In genomic region chr6:33289784-33290315, GRCh38 we compare ENCODE assay signal across 8 cellular contexts. TPM values are rescaled to one million over a fixed set of nuclear protein-coding genes. Genes with fewer than 3 reads are reported as not detected.
DNase-seq lines count a peak whose midpoint lies in the region; ATAC-seq, FAIRE-seq and TF ChIP-seq lines count a peak whose summit lies in the region.

No MANE protein-coding gene starts in this region.

- peak; percentile 23; the same call in 1 of the 2 replicates for TF ChIP-seq POLR2A in GM12878 (IDR thresholded peaks at IDR 0.05; ENCODE audit: low read depth, low read length)

- H3K4me3 Mint-ChIP-seq in memory B cell = peak overlapping the region; percentile 95

- peak overlapping the region; percentile 73 for H3K9ac ChIP-seq in GM12878 (ENCODE audit: control insufficient read depth, insufficient read depth, low read length)

- peak overlapping the region; percentile 98 for H2AFZ ChIP-seq in GM12878 (ENCODE audit: control insufficient read depth, low read depth, low read length)

- H3K4me3 ChIP-seq in GM12864 (ENCODE audit: low read depth, low read length) = peak overlapping the region; percentile 76
- H3K4me3 ChIP-seq in GM12878 = peak overlapping the region; percentile 78

- CTCF ChIA-PET in GM12878 (lab: Yijun Ruan, JAX) = interaction anchor here (1.2 to 5.0 kb wide), 4 partner anchors 9 to 55 kb away, joined by 3 to 28 read pairs (median 6); partner anchors contain the start of genes B3GALT4 and RGL2

- H3K9me3 ChIP-seq in GM12878 (replicated peaks; ENCODE audit: control insufficient read depth, insufficient read depth, low read length) = no peaks in the 10 kb centered on the region

- peak overlapping the region; percentile 74 for H3K27ac ChIP-seq in GM12878 (ENCODE audit: control insufficient read depth, insufficient read depth)

- intact Hi-C loops in GM12878 (cut with micrococcal nuclease; ENCODE audit: unreplicated experiment) = loop anchor here (1.0 kb wide), 2 partner anchors 8 to 13 kb away; partner anchors contain the start of genes B3GALT4 and RGL2

- no peak for TF ChIP-seq CTCF in GM12864 (IDR thresholded peaks at IDR 0.05; ENCODE audit: low read depth, low read length, missing control alignments)
- TF ChIP-seq CTCF in GM12878 (IDR thresholded peaks at IDR 0.05 in 2 of 3, conservative IDR thresholded peaks at IDR 0.05 in 1 of 3; ENCODE audit: control insufficient read depth in 2 of 3, extremely low read depth in 1 of 3, insufficient read depth in 1 of 3, low read depth in 3 of 3, low read length in 3 of 3) = no peak

- in situ Hi-C loops in GM12878 (cut with MboI) = no loop called here

- peak overlapping the region; percentile 65 for H3K27ac Mint-ChIP-seq in memory B cell

- H3K27me3 ChIP-seq in GM12878 (replicated peaks in 1 of 2; ENCODE audit: control insufficient read depth in 2 of 2, insufficient read depth in 2 of 2, low read length in 1 of 2) = no peaks in the 10 kb centered on the region

- RAD21 ChIA-PET in GM12878 (lab: Charles Lee; ENCODE audit: unreplicated experiment) = interaction anchor here (0.6 to 2.6 kb wide), 10 partner anchors 8 to 1551 kb away, joined by 3 to 12 read pairs (median 6); partner anchors contain the start of genes B3GALT4, RPS18, VPS52 and ZBTB22

- H3K4me1 ChIP-seq in GM12878 (ENCODE audit: control insufficient read depth, insufficient read depth, low read length) = no peaks in the 10 kb centered on the region

- H3K4me2 ChIP-seq in GM12878 (ENCODE audit: control insufficient read depth, insufficient read depth) = peak overlapping the region; percentile 80

- FAIRE-seq in GM12878 (lab: Jason Lieb, UNC) (no peak), frontal cortex (lab: Jason Lieb, UNC) (no peak)

- POLR2A ChIA-PET in GM12878 (lab: Charles Lee) = interaction anchor here (0.9 to 3.5 kb wide), 8 partner anchors 9 to 128 kb away, joined by 3 to 60 read pairs (median 9); partner anchors contain the start of genes B3GALT4, CUTA, RGL2 and RPS18

- no peaks in the 10 kb centered on the region for H4K20me1 ChIP-seq in GM12878 (ENCODE audit: control insufficient read depth, insufficient read depth)

- peaks cover 0 to 26% of the 10 kb centered on the region in 2 experiments; a peak in 3 of 4 replicates for H3K36me3 ChIP-seq in GM12878 (ENCODE audit: control insufficient read depth in 2 of 2, insufficient read depth in 2 of 2, low read length in 1 of 2)

- TF ChIP-seq EP300 in GM12878 (IDR thresholded peaks at IDR 0.05; ENCODE audit: borderline replicate concordance in 1 of 2, control insufficient read depth in 1 of 2, low read depth in 2 of 2, low read length in 2 of 2) = no peak

- peaks cover 31% of the 10 kb centered on the region for H3K79me2 ChIP-seq in GM12878 (ENCODE audit: control insufficient read depth, insufficient read depth, low read length)

- no peaks in the 10 kb centered on the region for H3K9me3 Mint-ChIP-seq in memory B cell

- TSS peak; percentile 95 for BruUV-seq in GM12878 (replicated peaks; lab: Mats Ljungman, UMichigan)

- H3K27me3 Mint-ChIP-seq in memory B cell = no peaks in the 10 kb centered on the region

- H3K36me3 Mint-ChIP-seq in memory B cell = peaks cover 17% of the 10 kb centered on the region

- SMC1A ChIA-PET in GM12878 (lab: Charles Lee; ENCODE audit: uncharacterized antibody, unreplicated experiment) = interaction anchor here (1.4 to 4.4 kb wide), 4 partner anchors 8 to 22 kb away, joined by 5 to 25 read pairs (median 8); partner anchors contain the start of genes B3GALT4, RPS18 and VPS52

- 11% methylated on average over 14 of the region's 14 CpGs for WGBS in GM12878 (ENCODE audit: insufficient coverage, insufficient replicate concordance, low lambda C conversion rate, missing lambda C conversion rate)

- ATAC-seq in HG03175 (IDR thresholded peaks at IDR 0.05; ENCODE audit: unreplicated experiment) (peak; percentile 8), GM12878 (peak; percentile 25), memory B cell (ENCODE audit: low read depth) (peak; percentile 10)

- peaks cover 22% of the 10 kb centered on the region for H3K4me1 Mint-ChIP-seq in memory B cell

- no peak for TF ChIP-seq RAD21 in GM12878 (IDR thresholded peaks at IDR 0.05; ENCODE audit: insufficient read depth, low read depth, low read length)

- DNase-seq in GM12864 (ENCODE audit: low read depth) (no peak), GM12878 (ENCODE audit: low read depth, low spot score) (no peak), memory B cell (ENCODE audit: low spot score in 2 of 2) (no peak), epidermal melanocyte (ENCODE audit: insufficient read length, low spot score) (no peak), SW480 (ENCODE audit: low spot score) (no peak), frontal cortex (ENCODE audit: low spot score in 2 of 2) (no peak), SHP77 treated with DMSO at 0.1 percent for 48 hours (lab: John Stamatoyannopoulos, UW) (no peak)

RNA-seq across cellular contexts. Expression of gene PFDN6, which starts 0.4 kb away (rescaled TPM):
- total RNA-seq in GM12878 (2013; cell fraction: nucleolus; rRNA removed) = 15.0 and 16.1 TPM in 2 replicates
- total RNA-seq in GM12878 (2014; rRNA removed) (110 and 131 TPM in 2 replicates), GM12878 (2014; rRNA removed; fragmentation: Illumina TruSeq; extraction: Trizol) (134 and 141 TPM in 2 replicates), GM12878 (2021) (87.8 and 91.8 TPM in 2 replicates), frontal cortex (31.0 TPM)
- polyA plus RNA-seq in GM12878 (2011; ENCODE audit: low read depth) = 149 TPM
- polyA plus RNA-seq in GM12878 (2011; rRNA removed) (73.4 and 83.5 TPM in 2 replicates), GM12878 (2014; fragmentation: Illumina TruSeq; extraction: Trizol) (168 and 182 TPM in 2 replicates), GM12878 (2014; fragmentation: Nextera tagmentation; extraction: Ambion mirVana) (1 to 10 TPM; 3.1 to 5.7 TPM), GM12878 (2014; rRNA removed) (164 and 165 TPM in 2 replicates), GM12878 (2016; fragmentation: Nextera tagmentation; extraction: Ambion mirVana) (10 to 100 TPM; 27.7 to 35.7 TPM)
- 37.7 and 46.6 TPM in 2 replicates for polyA plus RNA-seq in GM12878 (2011; cell fraction: cytosol; rRNA removed)
- polyA plus RNA-seq in GM12878 (2011; cell fraction: nucleus; rRNA removed) = 53.0 and 60.5 TPM in 2 replicates
- 83.0 and 98.2 TPM in 2 replicates for polyA plus RNA-seq in GM12878 (2012)
- polyA minus RNA-seq in GM12878 (2011; rRNA and poly(A)+ RNA removed) = 20.4 and 20.6 TPM in 2 replicates
- polyA minus RNA-seq in GM12878 (2011; cell fraction: cytosol; rRNA and poly(A)+ RNA removed) = 10.8 and 12.3 TPM in 2 replicates
- polyA minus RNA-seq in GM12878 (2011; cell fraction: nucleus; rRNA and poly(A)+ RNA removed) = 25.8 and 32.7 TPM in 2 replicates

RNA-seq across cellular contexts. Expression of gene WDR46, which starts 0.8 kb away (rescaled TPM):
- total RNA-seq in GM12878 (2013; cell fraction: nucleolus; rRNA removed) = 48.9 and 51.3 TPM in 2 replicates
- total RNA-seq in GM12878 (2014; rRNA removed) = 82.7 and 98.4 TPM in 2 replicates
- total RNA-seq in GM12878 (2014; rRNA removed; fragmentation: Illumina TruSeq; extraction: Trizol) = 93.9 and 98.0 TPM in 2 replicates
- total RNA-seq in GM12878 (2021) = 90.4 and 96.4 TPM in 2 replicates
- polyA plus RNA-seq in GM12878 (2011; ENCODE audit: low read depth) = 30.0 TPM
- polyA plus RNA-seq in GM12878 (2011; rRNA removed) = 31.7 and 50.0 TPM in 2 replicates
- polyA plus RNA-seq in GM12878 (2011; cell fraction: cytosol; rRNA removed) = 55.6 and 72.4 TPM in 2 replicates
- polyA plus RNA-seq in GM12878 (2011; cell fraction: nucleus; rRNA removed) = 141 and 154 TPM in 2 replicates
- 42.3 and 52.4 TPM in 2 replicates for polyA plus RNA-seq in GM12878 (2012)
- 58.9 and 66.9 TPM in 2 replicates for polyA plus RNA-seq in GM12878 (2014; fragmentation: Illumina TruSeq; extraction: Trizol)
- 10 to 100 TPM; 10.1 to 23.5 TPM for polyA plus RNA-seq in GM12878 (2014; fragmentation: Nextera tagmentation; extraction: Ambion mirVana)
- 75.5 and 88.6 TPM in 2 replicates for polyA plus RNA-seq in GM12878 (2014; rRNA removed)
- 100 to 1,000 TPM; 134 to 147 TPM for polyA plus RNA-seq in GM12878 (2016; fragmentation: Nextera tagmentation; extraction: Ambion mirVana)
- 78.2 and 78.6 TPM in 2 replicates for polyA minus RNA-seq in GM12878 (2011; rRNA and poly(A)+ RNA removed)
- polyA minus RNA-seq in GM12878 (2011; cell fraction: cytosol; rRNA and poly(A)+ RNA removed) = 32.6 and 39.4 TPM in 2 replicates
- 43.9 and 77.9 TPM in 2 replicates for polyA minus RNA-seq in GM12878 (2011; cell fraction: nucleus; rRNA and poly(A)+ RNA removed)
- total RNA-seq in frontal cortex = 42.4 TPM

RNA-seq across cellular contexts. Expression of gene RGL2, which starts 8.9 kb away (rescaled TPM):
- total RNA-seq in GM12878 (2013; cell fraction: nucleolus; rRNA removed) = 38.8 and 43.0 TPM in 2 replicates
- total RNA-seq in GM12878 (2014; rRNA removed) (7.1 and 7.2 TPM in 2 replicates), GM12878 (2014; rRNA removed; fragmentation: Illumina TruSeq; extraction: Trizol) (5.7 and 6.9 TPM in 2 replicates), GM12878 (2021) (17.8 and 21.2 TPM in 2 replicates), frontal cortex (16.3 TPM)
- polyA plus RNA-seq in GM12878 (2011; ENCODE audit: low read depth) = 10.6 TPM
- polyA plus RNA-seq in GM12878 (2011; rRNA removed) (11.4 and 15.5 TPM in 2 replicates), GM12878 (2014; fragmentation: Illumina TruSeq; extraction: Trizol) (5.2 and 9.0 TPM in 2 replicates), GM12878 (2014; fragmentation: Nextera tagmentation; extraction: Ambion mirVana) (1 to 10 TPM in 1 of 2 experiments, under 1 TPM in 1; 0.84 to 2.7 TPM), GM12878 (2014; rRNA removed) (14.5 and 18.1 TPM in 2 replicates), GM12878 (2016; fragmentation: Nextera tagmentation; extraction: Ambion mirVana) (1 to 10 TPM; 5.2 to 6.5 TPM)
- 9.6 and 13.7 TPM in 2 replicates for polyA plus RNA-seq in GM12878 (2011; cell fraction: cytosol; rRNA removed)
- 269 and 282 TPM in 2 replicates for polyA plus RNA-seq in GM12878 (2011; cell fraction: nucleus; rRNA removed)
- polyA plus RNA-seq in GM12878 (2012) = 20.2 and 22.4 TPM in 2 replicates
- polyA minus RNA-seq in GM12878 (2011; rRNA and poly(A)+ RNA removed) = 6.0 and 19.5 TPM in 2 replicates
- polyA minus RNA-seq in GM12878 (2011; cell fraction: cytosol; rRNA and poly(A)+ RNA removed) = 4.0 and 4.7 TPM in 2 replicates
- 38.9 and 53.4 TPM in 2 replicates for polyA minus RNA-seq in GM12878 (2011; cell fraction: nucleus; rRNA and poly(A)+ RNA removed)

RNA-seq across cellular contexts. Expression of gene B3GALT4, which starts 12.9 kb away (rescaled TPM):
- 14.5 and 15.4 TPM in 2 replicates for total RNA-seq in GM12878 (2013; cell fraction: nucleolus; rRNA removed)
- total RNA-seq in GM12878 (2014; rRNA removed) = 6.8 and 8.2 TPM in 2 replicates
- total RNA-seq in GM12878 (2014; rRNA removed; fragmentation: Illumina TruSeq; extraction: Trizol) = 2.8 and 2.9 TPM in 2 replicates
- 6.2 and 6.5 TPM in 2 replicates for total RNA-seq in GM12878 (2021)
- 1.5 TPM for polyA plus RNA-seq in GM12878 (2011; ENCODE audit: low read depth)
- polyA plus RNA-seq in GM12878 (2011; rRNA removed) = 1.0 and 1.8 TPM in 2 replicates
- 2.4 and 3.0 TPM in 2 replicates for polyA plus RNA-seq in GM12878 (2011; cell fraction: cytosol; rRNA removed)
- 3.8 and 4.4 TPM in 2 replicates for polyA plus RNA-seq in GM12878 (2011; cell fraction: nucleus; rRNA removed)
- 5.8 TPM in 2 replicates for polyA plus RNA-seq in GM12878 (2012)
- polyA plus RNA-seq in GM12878 (2014; fragmentation: Illumina TruSeq; extraction: Trizol) = 0.33 and 0.98 TPM in 2 replicates
- under 1 TPM; 0.27 to 0.37 TPM for polyA plus RNA-seq in GM12878 (2014; fragmentation: Nextera tagmentation; extraction: Ambion mirVana)
- 4.6 and 5.1 TPM in 2 replicates for polyA plus RNA-seq in GM12878 (2014; rRNA removed)
- 1 to 10 TPM; 2.4 to 3.8 TPM for polyA plus RNA-seq in GM12878 (2016; fragmentation: Nextera tagmentation; extraction: Ambion mirVana)
- polyA minus RNA-seq in GM12878 (2011; rRNA and poly(A)+ RNA removed) = 2.7 and 7.0 TPM in 2 replicates
- 1.7 and 3.2 TPM in 2 replicates for polyA minus RNA-seq in GM12878 (2011; cell fraction: cytosol; rRNA and poly(A)+ RNA removed)
- polyA minus RNA-seq in GM12878 (2011; cell fraction: nucleus; rRNA and poly(A)+ RNA removed) = 12.5 and 20.7 TPM in 2 replicates
- total RNA-seq in frontal cortex = 9.0 TPM

RNA-seq across cellular contexts. Expression of gene RPS18, which starts 18.0 kb away (rescaled TPM):
- 558 and 624 TPM in 2 replicates for total RNA-seq in GM12878 (2013; cell fraction: nucleolus; rRNA removed)
- 6,753 and 7,288 TPM in 2 replicates for total RNA-seq in GM12878 (2014; rRNA removed)
- total RNA-seq in GM12878 (2014; rRNA removed; fragmentation: Illumina TruSeq; extraction: Trizol) = 7,180 and 7,566 TPM in 2 replicates
- 5,526 and 5,774 TPM in 2 replicates for total RNA-seq in GM12878 (2021)
- polyA plus RNA-seq in GM12878 (2011; ENCODE audit: low read depth) = 17,971 TPM
- 8,077 and 9,878 TPM in 2 replicates for polyA plus RNA-seq in GM12878 (2011; rRNA removed)
- 10,835 and 16,153 TPM in 2 replicates for polyA plus RNA-seq in GM12878 (2011; cell fraction: cytosol; rRNA removed)
- 3,547 and 5,859 TPM in 2 replicates for polyA plus RNA-seq in GM12878 (2011; cell fraction: nucleus; rRNA removed)
- polyA plus RNA-seq in GM12878 (2012) = 12,427 and 13,567 TPM in 2 replicates
- polyA plus RNA-seq in GM12878 (2014; fragmentation: Illumina TruSeq; extraction: Trizol) = 7,632 and 8,884 TPM in 2 replicates
- over 10,000 TPM; 17,270 to 20,828 TPM for polyA plus RNA-seq in GM12878 (2014; fragmentation: Nextera tagmentation; extraction: Ambion mirVana)
- polyA plus RNA-seq in GM12878 (2014; rRNA removed) = 9,185 and 10,303 TPM in 2 replicates
- 1,000 to 10,000 TPM; 4,228 to 4,318 TPM for polyA plus RNA-seq in GM12878 (2016; fragmentation: Nextera tagmentation; extraction: Ambion mirVana)
- polyA minus RNA-seq in GM12878 (2011; rRNA and poly(A)+ RNA removed) = 5,090 and 5,101 TPM in 2 replicates
- 963 and 1,029 TPM in 2 replicates for polyA minus RNA-seq in GM12878 (2011; cell fraction: cytosol; rRNA and poly(A)+ RNA removed)
- polyA minus RNA-seq in GM12878 (2011; cell fraction: nucleus; rRNA and poly(A)+ RNA removed) = 288 and 344 TPM in 2 replicates
- total RNA-seq in frontal cortex = 4,003 TPM
